ENCODE assay signal across 10 cellular contexts in genomic region chr17:42436401-42436800, GRCh38. TPM values are rescaled to one million over a fixed set of nuclear protein-coding genes. Genes with fewer than 3 reads are reported as not detected.
DNase-seq lines count a peak whose midpoint lies in the region; ATAC-seq and TF ChIP-seq lines count a peak whose summit lies in the region.
"Had no signal": no experiment of that assay in that cellular context is flagged by ENCODE, and none has a peak within 500 bp of the region (broad histone marks: within the 10 kb centered on the region; RNA-seq: fewer than 3 reads in every experiment).

No MANE protein-coding gene starts in this region.

- no peaks in the 10 kb centered on the region for H3K9me3 Mint-ChIP-seq in GM23338
- peaks cover 3% of the 10 kb centered on the region for H3K9me3 Mint-ChIP-seq in progenitor cell of endocrine pancreas (ENCODE audit: low read depth)

- intact Hi-C loops in body of pancreas (cut with DNase I): no loop called here

- H3K4me1 Mint-ChIP-seq in GM23338 (peaks cover 8% of the 10 kb centered on the region), progenitor cell of endocrine pancreas (ENCODE audit: low read depth) (peaks cover 5% of the 10 kb centered on the region)

- DNase-seq in GM23338 (ENCODE audit: low spot score) (no peak), body of pancreas (peak in 1 of 4 donors; percentile 51), hepatic stellate cell (ENCODE audit: low spot score) (peak; percentile 84), SHP77 (lab: John Stamatoyannopoulos, UW) (no peak), HEK293T (ENCODE audit: extremely low spot score) (no peak), progenitor cell of endocrine pancreas (ENCODE audit: low spot score, unreplicated experiment) (no peak)
- DNase-seq in activated effector memory CD4-positive, alpha-beta T cell treated with anti-CD3 and anti-CD28 coated beads, Interleukin-2, amount 50 U/mL, for 16 hours: no peak
- DNase-seq: activated CD8-positive, alpha-beta memory T cell treated with anti-CD3 and anti-CD28 coated beads, Interleukin-2, amount 10 ng/mL, durations not matched to agents 7 days and 5 days; stimulated activated CD4-positive, alpha-beta T cell treated with anti-CD3 and anti-CD28 coated beads, Interleukin-1b, Interleukin-23, amount 100 ng/mL, for 48 hours had no signal

- H3K9me3 ChIP-seq in body of pancreas (no peaks in the 10 kb centered on the region), stomach smooth muscle (ENCODE audit: control insufficient read depth in 2 of 2, low read length in 2 of 2) (no peaks in the 10 kb centered on the region)

- H3K4me3 Mint-ChIP-seq in GM23338 (no peak overlapping the region), progenitor cell of endocrine pancreas (ENCODE audit: low read depth) (no peak overlapping the region)
- H3K4me3 Mint-ChIP-seq: activated CD8-positive, alpha-beta memory T cell treated with anti-CD3 and anti-CD28 coated beads, Interleukin-2, amount 10 ng/mL, durations not matched to agents 7 days and 5 days had no signal

- H3F3A ChIP-seq in GM23338 (replicated peaks; ENCODE audit: low read depth): peaks cover 11% of the 10 kb centered on the region; the same call in 1 of the 2 replicates

- H3K27me3 Mint-ChIP-seq in GM23338 (ENCODE audit: insufficient read depth, low read depth, poor library complexity) (peaks cover 6% of the 10 kb centered on the region), progenitor cell of endocrine pancreas (no peaks in the 10 kb centered on the region)

- no peak for ATAC-seq in GM23338
- peak; percentile 71 for ATAC-seq in body of pancreas
- ATAC-seq: activated CD8-positive, alpha-beta memory T cell treated with anti-CD3 and anti-CD28 coated beads, Interleukin-2, amount 10 ng/mL, durations not matched to agents 7 days and 5 days had no signal

- 68 to 70% methylated on average over 6 of the region's 6 CpGs for WGBS in body of pancreas, 2 donors

- no peak overlapping the region for H3K4me2 ChIP-seq in GM23338

- TF ChIP-seq CTCF in GM23338 (conservative IDR thresholded peaks at IDR 0.05; ENCODE audit: low read depth in 2 of 2): no peak
- TF ChIP-seq CTCF in body of pancreas (IDR thresholded peaks at IDR 0.05): no peak
- TF ChIP-seq CTCF in progenitor cell of endocrine pancreas (IDR thresholded peaks at IDR 0.05; ENCODE audit: unreplicated experiment): no peak

- no peaks in the 10 kb centered on the region for H3K79me2 ChIP-seq in GM23338 (replicated peaks; ENCODE audit: insufficient read depth)

- no peaks in the 10 kb centered on the region for H3K9me2 ChIP-seq in GM23338 (ENCODE audit: insufficient read depth)

- H3K27ac Mint-ChIP-seq in GM23338 (no peak overlapping the region), progenitor cell of endocrine pancreas (no peak overlapping the region)
- H3K27ac Mint-ChIP-seq: activated CD8-positive, alpha-beta memory T cell treated with anti-CD3 and anti-CD28 coated beads, Interleukin-2, amount 10 ng/mL, durations not matched to agents 7 days and 5 days had no signal

- peak overlapping the region; percentile 21; the same call in 1 of the 2 replicates for H2AFZ ChIP-seq in GM23338

- H3K36me3 Mint-ChIP-seq in GM23338 (ENCODE audit: low read depth) (no peaks in the 10 kb centered on the region), progenitor cell of endocrine pancreas (ENCODE audit: insufficient read depth) (no peaks in the 10 kb centered on the region)
- H3K36me3 Mint-ChIP-seq: activated CD8-positive, alpha-beta memory T cell treated with anti-CD3 and anti-CD28 coated beads, Interleukin-2, amount 10 ng/mL, durations not matched to agents 7 days and 5 days had no signal

- H4K20me1 ChIP-seq in GM23338 (replicated peaks; ENCODE audit: insufficient read depth): no peaks in the 10 kb centered on the region

- H3K36me3 ChIP-seq in GM23338 (ENCODE audit: insufficient read depth): no peaks in the 10 kb centered on the region
- H3K36me3 ChIP-seq in body of pancreas (replicated peaks in 1 of 2; ENCODE audit: insufficient read depth in 1 of 2, low read depth in 2 of 2): no peaks in the 10 kb centered on the region
- H3K36me3 ChIP-seq in stomach smooth muscle (ENCODE audit: control insufficient read depth in 2 of 2, insufficient read depth in 2 of 2, low read length in 2 of 2): no peaks in the 10 kb centered on the region

- POLR2A ChIA-PET in HEK293T (lab: Yijun Ruan, JAX): interaction anchor here (1.9 kb wide), 1 partner anchor 14 kb away, joined by 6 read pairs; the partner anchor contains the start of gene CAVIN1

- TF ChIP-seq POLR2A in body of pancreas (IDR thresholded peaks at IDR 0.05): no peak

- no peak overlapping the region for H3K9ac ChIP-seq in stomach smooth muscle (ENCODE audit: low read length in 2 of 2)

- no peak overlapping the region for H3K4me3 ChIP-seq in GM23338
- no peak overlapping the region for H3K4me3 ChIP-seq in body of pancreas
- H3K4me3 ChIP-seq in stomach smooth muscle (ENCODE audit: low read length in 2 of 2): no peak overlapping the region

- no peak overlapping the region for H3K27ac ChIP-seq in GM23338 (ENCODE audit: low read depth)
- no peak overlapping the region for H3K27ac ChIP-seq in body of pancreas
- peak overlapping the region; percentile 37 for H3K27ac ChIP-seq in stomach smooth muscle (ENCODE audit: low read length)

- CTCF ChIA-PET in HEK293T (lab: Yijun Ruan, JAX): interaction anchor here (1.0 to 1.6 kb wide), 3 partner anchors 8 to 16 kb away, joined by 3 to 13 read pairs (median 7); partner anchors contain the start of gene CAVIN1

- no peaks in the 10 kb centered on the region for H3K27me3 ChIP-seq in GM23338 (ENCODE audit: insufficient read depth)
- H3K27me3 ChIP-seq in body of pancreas: no peaks in the 10 kb centered on the region
- no peaks in the 10 kb centered on the region for H3K27me3 ChIP-seq in stomach smooth muscle (ENCODE audit: control insufficient read depth in 1 of 2, insufficient read depth in 2 of 2, low read length in 2 of 2)

- H3K4me1 ChIP-seq in GM23338 (ENCODE audit: insufficient read depth): peaks cover 10% of the 10 kb centered on the region
- H3K4me1 ChIP-seq in body of pancreas: no peaks in the 10 kb centered on the region
- no peaks in the 10 kb centered on the region for H3K4me1 ChIP-seq in stomach smooth muscle (ENCODE audit: control insufficient read depth, insufficient read depth, low read length)

TF ChIP-seq in HEK293T, 16 proteins besides CTCF, POLR2A, EP300 and RAD21:
- no peak for TF ChIP-seq SP1 (IDR thresholded peaks at IDR 0.05)
- TF ChIP-seq L3MBTL2 (conservative IDR thresholded peaks at IDR 0.05): no peak
- TF ChIP-seq ARNT (IDR thresholded peaks at IDR 0.05): no peak
- no peak for TF ChIP-seq HDGF (IDR thresholded peaks at IDR 0.05; ENCODE audit: borderline replicate concordance)
- TF ChIP-seq LEF1 (IDR thresholded peaks at IDR 0.05; ENCODE audit: borderline replicate concordance): no peak
- no peak for TF ChIP-seq FOXK2 (IDR thresholded peaks at IDR 0.05)
- no peak for TF ChIP-seq SUZ12 (IDR thresholded peaks at IDR 0.05)
- TF ChIP-seq ELF4 (IDR thresholded peaks at IDR 0.05): no peak
- no peak for TF ChIP-seq TARDBP (IDR thresholded peaks at IDR 0.05)
- no peak for TF ChIP-seq FOXM1 (IDR thresholded peaks at IDR 0.05; ENCODE audit: borderline replicate concordance)
- TF ChIP-seq ZNF384 (IDR thresholded peaks at IDR 0.05): no peak
- TF ChIP-seq CTBP1 (IDR thresholded peaks at IDR 0.05; ENCODE audit: borderline replicate concordance): no peak
- TF ChIP-seq BHLHE40 (IDR thresholded peaks at IDR 0.05; ENCODE audit: borderline replicate concordance): no peak
- TF ChIP-seq NFRKB (IDR thresholded peaks at IDR 0.05): no peak
- TF ChIP-seq FOXA1 (IDR thresholded peaks at IDR 0.05): no peak

RNA-seq across cellular contexts. Expression of gene CAVIN1, which starts 13.3 kb away (rescaled TPM):
- 33.3 and 35.7 TPM in 2 replicates for total RNA-seq in GM23338 (2014; rRNA removed; shearing (Covaris generic))
- polyA plus RNA-seq in GM23338 (2016; fragmentation: Nextera tagmentation; extraction: Ambion mirVana): 18.1 and 20.0 TPM in 2 replicates
- 10 to 100 TPM; 63.3 to 75.8 TPM for total RNA-seq in body of pancreas
- total RNA-seq in progenitor cell of endocrine pancreas: 1.1 and 1.8 TPM in 2 replicates

RNA-seq across cellular contexts. Expression of gene ATP6V0A1, which starts 22.3 kb away (rescaled TPM):
- total RNA-seq in GM23338 (2014; rRNA removed; shearing (Covaris generic)): 42.3 and 42.8 TPM in 2 replicates
- polyA plus RNA-seq in GM23338 (2016; fragmentation: Nextera tagmentation; extraction: Ambion mirVana): 23.9 and 25.8 TPM in 2 replicates
- total RNA-seq in body of pancreas (10 to 100 TPM; 35.5 to 71.5 TPM), progenitor cell of endocrine pancreas (86.3 and 90.5 TPM in 2 replicates)

RNA-seq across cellular contexts. Expression of gene STAT3, which starts 48.2 kb away (rescaled TPM):
- total RNA-seq in GM23338 (2014; rRNA removed; shearing (Covaris generic)): 78.0 and 83.2 TPM in 2 replicates
- 41.7 and 49.5 TPM in 2 replicates for polyA plus RNA-seq in GM23338 (2016; fragmentation: Nextera tagmentation; extraction: Ambion mirVana)
- total RNA-seq in body of pancreas (10 to 100 TPM; 79.4 to 99.5 TPM), progenitor cell of endocrine pancreas (41.2 and 42.2 TPM in 2 replicates)

Comparison
In these comparisons a context has a peak if more than half of its experiments do, and no peak if none do; other contexts are left out.
1. RNA of gene CAVIN1, which starts 13.3 kb away (total RNA-seq): 63.3 to 75.8 TPM in body of pancreas and 33.3 to 35.7 TPM in GM23338; 1.1 to 1.8 TPM in progenitor cell of endocrine pancreas; every median in the first group is over 10 times any median in the second.